Comparison of ENCODE assay signal across 27 cellular contexts in the genomic region with DNA sequence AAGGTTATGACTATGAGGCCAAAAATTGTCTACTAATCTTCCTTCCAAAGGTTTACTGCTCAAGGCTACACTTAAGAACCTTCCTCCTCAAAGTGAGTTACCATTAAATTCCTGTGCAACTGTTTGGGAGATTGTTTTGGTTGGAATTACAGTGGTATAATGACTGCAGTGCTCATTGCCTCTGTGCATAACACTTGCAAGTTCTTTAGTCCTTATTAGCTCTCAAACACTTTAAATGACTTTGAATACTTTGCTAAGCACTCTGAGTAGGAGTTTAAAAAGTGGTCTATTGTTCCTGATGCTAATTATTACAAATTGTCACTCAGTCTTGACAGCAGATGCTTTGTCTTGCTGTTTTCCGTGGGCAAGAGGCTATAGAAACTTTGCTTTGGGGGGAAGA.
DNase-seq lines count a peak whose midpoint lies in the region.
"Had no signal": no experiment of that assay in that cellular context is flagged by ENCODE, and none has a peak within 500 bp of the region (broad histone marks: within the 10 kb centered on the region; RNA-seq: fewer than 3 reads in every experiment).

No MANE protein-coding gene starts in this region.

- H3K4me3 ChIP-seq in HUES48 (ENCODE audit: low read depth, low read length) (peak overlapping the region; percentile 26; the same call in 1 of the 2 replicates), ectodermal cell (ENCODE audit: insufficient read depth, low read depth, low read length) (no peak overlapping the region)
- H3K4me3 ChIP-seq: adrenal gland, BLaER1, body of pancreas, esophagus squamous epithelium, heart left ventricle, left ventricle myocardium inferior, right lobe of liver, tibial artery had no signal

- H3K9me3 ChIP-seq in HUES48 (ENCODE audit: control insufficient read depth, insufficient read depth, low read length): no peaks in the 10 kb centered on the region
- H3K9me3 ChIP-seq in ectodermal cell (ENCODE audit: control insufficient read depth, low read length): no peaks in the 10 kb centered on the region
- H3K9me3 ChIP-seq: adrenal gland, BLaER1, body of pancreas, esophagus squamous epithelium, heart left ventricle, left ventricle myocardium inferior, right lobe of liver, tibial artery had no signal

- H3K4me1 ChIP-seq in HUES48 (ENCODE audit: control insufficient read depth, insufficient read depth, low read length) (peaks cover 37% of the 10 kb centered on the region), ectodermal cell (ENCODE audit: control insufficient read depth, insufficient read depth, low read length) (peaks cover 11% of the 10 kb centered on the region)
- H3K4me1 ChIP-seq: BLaER1, esophagus squamous epithelium, heart left ventricle, left ventricle myocardium inferior, right lobe of liver had no signal

- WGBS in ectodermal cell, 2 experiments: 0% methylated on average over 1 of the region's 1 CpG

- DNase-seq in iPS-NIHi11 (ENCODE audit: low spot score) (peak; percentile 14), NCI-H524 treated with DMSO at 0.1 percent for 48 hours (lab: John Stamatoyannopoulos, UW) (no peak), NCI-H1092 treated with DMSO at 0.1 percent for 48 hours (lab: John Stamatoyannopoulos, UW) (no peak), NOMO-1 treated with dmso at 0.1 percent for 144 hours (lab: John Stamatoyannopoulos, UW; ENCODE audit: unreplicated experiment) (no peak)
- no peak for DNase-seq in activated naive CD4-positive, alpha-beta T cell treated with Interleukin-2 at 50 U/mL for 16 hours
- DNase-seq: activated CD4-positive, alpha-beta memory T cell treated with anti-CD3 and anti-CD28 coated beads, Interleukin-2, amount 10 ng/mL, durations not matched to agents 7 days and 5 days; activated CD4-positive, alpha-beta T cell treated with anti-CD3 and anti-CD28 coated beads for 1 hour; activated CD8-positive, alpha-beta memory T cell treated with anti-CD3 and anti-CD28 coated beads, Interleukin-2, amount 50 U/mL, for 4 hours; activated naive CD4-positive, alpha-beta T cell treated with anti-CD3 and anti-CD28 coated beads, Interleukin-2, amount 10 ng/mL, durations not matched to agents 7 days and 5 days; adrenal gland; body of pancreas; DMS153; esophagus squamous epithelium; heart left ventricle; IMR-90; left ventricle myocardium inferior; NCI-H1694; NCI-H524; right lobe of liver; Right ventricle myocardium superior; stimulated activated CD4-positive, alpha-beta T cell treated with anti-CD3 and anti-CD28 coated beads, Interleukin-4, amount 100 ng/mL, for 1 hour; T-helper 2 cell; tibial artery had no signal

- H3K36me3 ChIP-seq in HUES48 (ENCODE audit: control insufficient read depth, insufficient read depth, low read length): no peaks in the 10 kb centered on the region
- no peaks in the 10 kb centered on the region for H3K36me3 ChIP-seq in ectodermal cell (ENCODE audit: control insufficient read depth, insufficient read depth, low read length)
- H3K36me3 ChIP-seq: adrenal gland, BLaER1, esophagus squamous epithelium, heart left ventricle, left ventricle myocardium inferior, right lobe of liver, tibial artery had no signal

- peak overlapping the region; percentile 43 for H3K9ac ChIP-seq in HUES48 (ENCODE audit: low read depth, low read length)
- H3K9ac ChIP-seq: BLaER1 had no signal

- no peaks in the 10 kb centered on the region for H3K27me3 ChIP-seq in HUES48 (ENCODE audit: control insufficient read depth, insufficient read depth, low read length)
- no peaks in the 10 kb centered on the region for H3K27me3 ChIP-seq in ectodermal cell (ENCODE audit: control insufficient read depth, insufficient read depth, low read length, poor library complexity, severe bottlenecking)
- H3K27me3 ChIP-seq: adrenal gland, BLaER1, body of pancreas, esophagus squamous epithelium, foreskin keratinocyte, heart left ventricle, right lobe of liver, tibial artery had no signal

- H3K27ac ChIP-seq in HUES48 (ENCODE audit: low read depth, low read length) (peak overlapping the region; percentile 92), ectodermal cell (ENCODE audit: insufficient read depth, low read depth, low read length, poor library complexity, severe bottlenecking) (peak overlapping the region; percentile 47)
- H3K27ac ChIP-seq: adrenal gland, BLaER1, body of pancreas, esophagus squamous epithelium, foreskin keratinocyte, heart left ventricle, left ventricle myocardium inferior, right lobe of liver, tibial artery had no signal
